ENCODE assay signal across 12 cellular contexts in genomic region chr21:38955495-38955894, GRCh38.
DNase-seq lines count a peak whose midpoint lies in the region; ATAC-seq and TF ChIP-seq lines count a peak whose summit lies in the region.
"Had no signal": no experiment of that assay in that cellular context is flagged by ENCODE, and none has a peak within 500 bp of the region (broad histone marks: within the 10 kb centered on the region; RNA-seq: fewer than 3 reads in every experiment).

No MANE protein-coding gene starts in this region.

- TF ChIP-seq CTCF in foreskin fibroblast (IDR thresholded peaks at IDR 0.05; ENCODE audit: low read depth, low read length) (no peak), uterus (IDR thresholded peaks at IDR 0.05) (no peak)

- H3K4me1 ChIP-seq in uterus = peaks cover 0 to 6% of the 10 kb centered on the region in 2 donors

- H3K27ac ChIP-seq in uterus = no peak overlapping the region
- H3K27ac ChIP-seq: neutrophil had no signal

- H3K27me3 ChIP-seq in uterus = no peaks in the 10 kb centered on the region
- H3K27me3 ChIP-seq: neutrophil had no signal

- intact Hi-C loops in posterior cingulate gyrus (cut with DNase I) = no loop called here
- intact Hi-C loops in uterus (cut with DNase I; ENCODE audit: low total_unique reads) = no loop called here

- TF ChIP-seq POLR2A in uterus (IDR thresholded peaks at IDR 0.05) = no peak

- H3K36me3 ChIP-seq in uterus = no peaks in the 10 kb centered on the region
- H3K36me3 ChIP-seq: neutrophil had no signal

- H3K9me3 ChIP-seq in uterus = no peaks in the 10 kb centered on the region

- H3K4me3 ChIP-seq in foreskin fibroblast (ENCODE audit: low read depth in 1 of 2, low read length in 2 of 2) (no peak overlapping the region), uterus (no peak overlapping the region)

- ATAC-seq in left lobe of liver = no peak
- ATAC-seq: effector memory CD8-positive, alpha-beta T cell had no signal

- DNase-seq in EH (ENCODE audit: low read depth) (peak; percentile 81), NCI-H2029 (lab: John Stamatoyannopoulos, UW) (peak; percentile 84), foreskin fibroblast (peak; percentile 52 to 78), posterior cingulate gyrus (peak in 8 of 10 donors; percentile 21 to 92 (median 54)), left lobe of liver (ENCODE audit: low spot score) (no peak), cerebellum (ENCODE audit: low spot score) (no peak), uterus (no peak)
- DNase-seq: activated CD4-positive, alpha-beta memory T cell treated with anti-CD3 and anti-CD28 coated beads, Interleukin-2, amount 10 ng/mL, durations not matched to agents 7 days and 5 days; effector memory CD8-positive, alpha-beta T cell; stimulated activated CD4-positive, alpha-beta T cell treated with anti-CD3 and anti-CD28 coated beads, Interleukin-2, amount 100 ng/mL, for 48 hours; SW 1271 had no signal

Comparison
In these comparisons a context has a peak if more than half of its experiments do, and no peak if none do; other contexts are left out.
1. DNase-seq: peak in EH (single experiment), NCI-H2029 (single experiment), foreskin fibroblast (2 of 2) and posterior cingulate gyrus (8 of 10); none in left lobe of liver (single experiment), cerebellum (single experiment) and uterus (0 of 2).